Comparison of ENCODE assay signal across 8 cellular contexts in the genomic region with DNA sequence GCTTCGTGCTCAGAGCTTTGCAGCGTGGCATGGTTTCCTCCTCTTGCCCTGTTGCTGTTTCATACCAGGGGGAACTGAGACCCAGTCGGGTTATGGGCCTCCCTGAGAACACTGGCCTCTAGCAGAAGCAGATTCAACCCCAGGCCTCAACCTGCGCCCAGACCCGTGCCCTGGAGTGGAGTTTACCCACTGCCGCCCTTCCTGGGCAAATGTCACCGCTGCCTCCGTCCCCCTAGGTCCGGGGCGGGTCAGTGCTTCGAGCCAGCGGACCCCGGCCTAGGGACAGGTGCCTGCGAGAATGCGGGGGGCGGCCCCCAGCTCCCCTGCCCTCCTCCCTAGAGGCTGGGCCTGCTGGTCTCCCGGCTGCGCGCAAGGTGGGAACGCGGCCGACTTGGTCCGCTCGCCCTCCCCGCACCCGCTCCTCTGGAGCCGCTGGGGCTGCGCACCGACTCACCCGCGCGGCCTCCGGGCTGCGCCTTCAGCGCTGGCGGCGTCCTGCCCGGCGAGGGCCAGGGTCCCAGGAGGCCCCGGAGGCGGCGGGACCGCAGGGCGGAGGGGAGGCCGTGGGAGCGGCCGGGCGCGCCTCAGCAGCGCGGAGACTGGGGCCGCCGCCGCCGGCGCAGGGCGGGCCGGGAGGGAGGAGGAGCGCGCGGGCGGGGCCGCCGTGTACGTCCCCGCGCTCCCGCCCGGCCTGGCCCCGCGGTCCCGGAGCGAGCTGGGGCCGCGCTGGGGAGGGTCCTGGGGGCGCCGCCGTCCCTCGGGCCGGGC. TPM values are rescaled to one million over a fixed set of nuclear protein-coding genes. Genes with fewer than 3 reads are reported as not detected.
DNase-seq lines count a peak whose midpoint lies in the region; ATAC-seq, FAIRE-seq and TF ChIP-seq lines count a peak whose summit lies in the region.

A gene with protein sequence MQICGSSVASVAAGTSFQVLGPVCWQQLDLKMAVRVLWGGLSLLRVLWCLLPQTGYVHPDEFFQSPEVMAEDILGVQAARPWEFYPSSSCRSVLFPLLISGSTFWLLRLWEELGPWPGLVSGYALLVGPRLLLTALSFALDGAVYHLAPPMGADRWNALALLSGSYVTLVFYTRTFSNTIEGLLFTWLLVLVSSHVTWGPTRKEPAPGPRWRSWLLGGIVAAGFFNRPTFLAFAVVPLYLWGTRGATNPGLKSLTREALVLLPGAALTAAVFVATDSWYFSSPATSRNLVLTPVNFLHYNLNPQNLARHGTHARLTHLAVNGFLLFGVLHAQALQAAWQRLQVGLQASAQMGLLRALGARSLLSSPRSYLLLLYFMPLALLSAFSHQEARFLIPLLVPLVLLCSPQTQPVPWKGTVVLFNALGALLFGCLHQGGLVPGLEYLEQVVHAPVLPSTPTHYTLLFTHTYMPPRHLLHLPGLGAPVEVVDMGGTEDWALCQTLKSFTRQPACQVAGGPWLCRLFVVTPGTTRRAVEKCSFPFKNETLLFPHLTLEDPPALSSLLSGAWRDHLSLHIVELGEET (minus strand): TSS at position 601 of the 768 bp plus-strand sequence. CDS start 16,802 bp downstream, outside the sequence.

- peak within 1 kb of the TSS; percentile 4 for H3K27ac ChIP-seq in CD4-positive, alpha-beta memory T cell (ENCODE audit: low read depth, low read length)
- H3K27ac ChIP-seq in RWPE2 (ENCODE audit: poor library complexity, severe bottlenecking): peak within 1 kb of the TSS; percentile 38
- H3K27ac ChIP-seq in K562 (ENCODE audit: extremely low read depth, low read depth, low read length): peak within 1 kb of the TSS; percentile 94

- peaks cover 8% of the 10 kb centered on the region for H3K4me1 ChIP-seq in CD4-positive, alpha-beta memory T cell (ENCODE audit: insufficient read depth, low read length)
- H3K4me1 ChIP-seq in RWPE2 (ENCODE audit: insufficient read depth, poor library complexity, severe bottlenecking): no peaks in the 10 kb centered on the region
- peaks cover 15 to 28% of the 10 kb centered on the region in 2 experiments; a peak in 4 of 5 replicates for H3K4me1 ChIP-seq in K562 (replicated peaks in 1 of 2; ENCODE audit: control insufficient read depth in 2 of 2, insufficient read depth in 2 of 2, low read length in 2 of 2)

- TF ChIP-seq CTCF in RWPE2 (IDR thresholded peaks at IDR 0.05; ENCODE audit: poor library complexity, severe bottlenecking): no peak
- no peak for TF ChIP-seq CTCF in K562 (IDR thresholded peaks at IDR 0.05 in 2 of 3, conservative IDR thresholded peaks at IDR 0.05 in 1 of 3; ENCODE audit: insufficient read depth in 2 of 3, low read depth in 1 of 3, low read length in 3 of 3)

- TF ChIP-seq RAD21 in K562 (CRISPR knock-in tag; conservative IDR thresholded peaks at IDR 0.05 in 1 of 2, IDR thresholded peaks at IDR 0.05 in 1 of 2): no peak

- WGBS in K562 (ENCODE audit: insufficient coverage, low coverage, missing lambda C conversion rate): 28% methylated on average over 25 of the region's 80 CpGs

- TF ChIP-seq POLR2A in K562 (conservative IDR thresholded peaks at IDR 0.05): no peak

- H3K36me3 Mint-ChIP-seq in CD4-positive, alpha-beta memory T cell: no peaks in the 10 kb centered on the region

- in situ Hi-C loops in K562 (cut with MboI): no loop called here

- no peaks in the 10 kb centered on the region for H3K9me3 Mint-ChIP-seq in CD4-positive, alpha-beta memory T cell

- no peaks in the 10 kb centered on the region for H3K27me3 ChIP-seq in CD4-positive, alpha-beta memory T cell (ENCODE audit: insufficient read depth, low read length)
- H3K27me3 ChIP-seq in RWPE2 (ENCODE audit: insufficient read depth, poor library complexity, severe bottlenecking): no peaks in the 10 kb centered on the region
- H3K27me3 ChIP-seq in K562 (ENCODE audit: control insufficient read depth in 2 of 2, insufficient read depth in 2 of 2, low read length in 2 of 2): no peaks in the 10 kb centered on the region

- peak within 1 kb of the TSS; percentile 92 for H2AFZ ChIP-seq in K562 (ENCODE audit: low read depth, low read length)

- no peaks in the 10 kb centered on the region for H3K9me3 ChIP-seq in CD4-positive, alpha-beta memory T cell (ENCODE audit: control insufficient read depth in 1 of 2, low read length in 2 of 2)
- H3K9me3 ChIP-seq in RWPE2 (ENCODE audit: severe bottlenecking): no peaks in the 10 kb centered on the region
- peaks cover 3% of the 10 kb centered on the region; the same call in 1 of the 2 replicates for H3K9me3 ChIP-seq in K562 (replicated peaks; ENCODE audit: control insufficient read depth, insufficient read depth, low read depth, low read length)

- no peaks in the 10 kb centered on the region for H3K36me3 ChIP-seq in CD4-positive, alpha-beta memory T cell (ENCODE audit: insufficient read depth, low read length)
- H3K36me3 ChIP-seq in RWPE2 (ENCODE audit: low read depth) (no peaks in the 10 kb centered on the region; the same call in 1 of the 2 replicates), K562 (ENCODE audit: control insufficient read depth, insufficient read depth, low read length) (peaks cover 8% of the 10 kb centered on the region; the same call in 1 of the 3 replicates)

- peaks cover 12% of the 10 kb centered on the region; the same call in 2 of the 3 replicates for H3K79me2 ChIP-seq in K562 (ENCODE audit: control insufficient read depth, insufficient read depth, low read length)

- POLR2A ChIA-PET in CD4-positive, alpha-beta memory T cell (lab: Charles Lee; ENCODE audit: partially characterized antibody): interaction anchor here (2.9 kb wide), 1 partner anchor 26 kb away, joined by 12 read pairs; a partner anchor contains a TSS
- POLR2A ChIA-PET in K562 (lab: Yijun Ruan, JAX): interaction anchor here (0.6 to 1.0 kb wide), 3 partner anchors 10 to 20 kb away, joined by 3 to 5 read pairs (median 3); no protein-coding TSS in a partner anchor

- H3K9ac ChIP-seq in K562 (ENCODE audit: insufficient read depth in 1 of 2, low read depth in 2 of 2, low read length in 2 of 2): peak within 1 kb of the TSS; percentile 90 to 96

- BruUV-seq in K562 (replicated peaks; lab: Mats Ljungman, UMichigan): no TSS peak

- H3K4me1 Mint-ChIP-seq in CD4-positive, alpha-beta memory T cell: peaks cover 0 to 16% (median 4%) of the 10 kb centered on the region in 4 donors

- H3K27me3 Mint-ChIP-seq in CD4-positive, alpha-beta memory T cell: no peaks in the 10 kb centered on the region

- intact Hi-C loops in CD4-positive, alpha-beta memory T cell (cut with micrococcal nuclease): loop anchor here (2.0 kb wide), 1 partner anchor 432 kb away; no protein-coding TSS in a partner anchor
- intact Hi-C loops in K562 (cut with micrococcal nuclease): no loop called here

- no peak for FAIRE-seq in K562 (lab: Jason Lieb, UNC)

- peak in 4 of 5 donors; percentile 26 to 38 (median 34) for DNase-seq in CD4-positive, alpha-beta memory T cell
- DNase-seq in GM19238 (ENCODE audit: insufficient read length, low spot score) (peak; percentile 70), RWPE2 (ENCODE audit: low spot score) (no peak), K562 (ENCODE audit: extremely low read depth in 1 of 4, low spot score in 3 of 4) (peak; percentile 77 to 85 (median 82)), islet precursor cell (peak; percentile 63)
- DNase-seq in stimulated activated CD4-positive, alpha-beta T cell treated with anti-CD3 and anti-CD28 coated beads, Interleukin-2, amount 100 ng/mL, for 24 hours: peak; percentile 31 to 66

- H3K27ac Mint-ChIP-seq in CD4-positive, alpha-beta memory T cell: peak within 1 kb of the TSS in 2 of 7 donors; percentile 40 to 70

- H4K20me1 ChIP-seq in K562 (replicated peaks; ENCODE audit: control insufficient read depth, insufficient read depth, low read length): no peaks in the 10 kb centered on the region

- no peak for TF ChIP-seq EP300 in K562 (IDR thresholded peaks at IDR 0.05; ENCODE audit: low read length)

- no peaks in the 10 kb centered on the region for H3K9me1 ChIP-seq in K562 (ENCODE audit: control insufficient read depth, insufficient read depth, low read length)

- H3K4me3 Mint-ChIP-seq in CD4-positive, alpha-beta memory T cell: peak within 1 kb of the TSS; percentile 70 to 86 (median 82)

- ATAC-seq in HG03175 (IDR thresholded peaks at IDR 0.05; ENCODE audit: unreplicated experiment) (peak; percentile 69), RWPE2 (ENCODE audit: low read depth) (peak; percentile 73), K562 (peak; percentile 86), GM18873 (IDR thresholded peaks at IDR 0.05; ENCODE audit: low FRiP score, unreplicated experiment) (no peak)

- CTCF ChIA-PET in CD4-positive, alpha-beta memory T cell (lab: Charles Lee; ENCODE audit: partially characterized antibody): interaction anchor here (1.3 to 1.6 kb wide), 2 partner anchors 16 to 45 kb away, joined by 3 read pairs; no protein-coding TSS in a partner anchor
- CTCF ChIA-PET in K562 (lab: Yijun Ruan, JAX; ENCODE audit: low intra/inter-chr PET ratio): interaction anchor here (0.6 to 2.7 kb wide), 4 partner anchors 17 to 359 kb away, joined by 3 to 10 read pairs (median 8); no protein-coding TSS in a partner anchor

- H3K4me2 ChIP-seq in K562 (ENCODE audit: insufficient read depth, low read length): peak within 1 kb of the TSS; percentile 77

- H3K4me3 ChIP-seq in CD4-positive, alpha-beta memory T cell (ENCODE audit: low read length in 2 of 2): peak within 1 kb of the TSS in 1 of 2 donors; percentile 64
- H3K4me3 ChIP-seq in RWPE2 (ENCODE audit: severe bottlenecking) (peak within 1 kb of the TSS; percentile 92), K562 (peak within 1 kb of the TSS; percentile 71)

TF ChIP-seq in K562, 482 proteins besides CTCF, POLR2A, EP300 and RAD21 (continues in another document):
- 0 out of 2 replicates have a peak, but pooled peaks have one; percentile 7 for TF ChIP-seq POLR2AphosphoS5 (IDR thresholded peaks at IDR 0.05; ENCODE audit: control insufficient read depth, insufficient read depth, low read depth, low read length)

RNA-seq across cellular contexts. Expression of the gene that starts here (rescaled TPM):
- 1 to 10 TPM in 1 of 2 experiments, under 1 TPM in 1; 0.33 to 1.2 TPM for total RNA-seq in CD4-positive, alpha-beta memory T cell
- under 1 TPM; 0.42 to 0.70 TPM for polyA plus RNA-seq in CD4-positive, alpha-beta memory T cell
- 3.6 and 5.8 TPM in 2 replicates for total RNA-seq in K562 (2011; cell fraction: chromatin; rRNA removed; ENCODE audit: low replicate concordance)
- total RNA-seq in K562 (2011; cell fraction: nucleolus; rRNA removed): 2.3 and 3.3 TPM in 2 replicates
- 3.5 and 4.7 TPM in 2 replicates for total RNA-seq in K562 (2011; cell fraction: nucleoplasm; rRNA removed)
- total RNA-seq in K562 (2014; rRNA removed) (0.54 and 0.73 TPM in 2 replicates), K562 (2014; rRNA removed; fragmentation: Illumina TruSeq; extraction: Trizol) (0.48 and 0.76 TPM in 2 replicates), K562 (2015; rRNA removed; fragmentation: Illumina TruSeq; extraction: Trizol) (0.30 and 0.54 TPM in 2 replicates), K562 (2021) (0.87 and 1.0 TPM in 2 replicates)
- polyA plus RNA-seq in K562 (2011; rRNA removed) (1.8 and 2.8 TPM in 2 replicates), K562 (2014; fragmentation: Illumina TruSeq; extraction: Trizol) (0.79 and 0.91 TPM in 2 replicates), K562 (2014; fragmentation: Nextera tagmentation; extraction: Ambion mirVana) (under 1 TPM; 0.15 TPM), K562 (2014; rRNA removed) (1.2 and 2.0 TPM in 2 replicates)
- polyA plus RNA-seq in K562 (2011; cell fraction: cytosol; rRNA removed): 2.3 and 2.8 TPM in 2 replicates
- polyA plus RNA-seq in K562 (2011; cell fraction: nucleus; rRNA removed): 4.7 and 6.2 TPM in 2 replicates
- polyA plus RNA-seq in K562 (2012): 1.2 and 4.7 TPM in 2 replicates
- 1.0 and 1.1 TPM in 2 replicates for polyA minus RNA-seq in K562 (2011; rRNA and poly(A)+ RNA removed)
- polyA minus RNA-seq in K562 (2011; cell fraction: cytosol; rRNA and poly(A)+ RNA removed): 1.1 and 1.3 TPM in 2 replicates
- 1.00 and 1.2 TPM in 2 replicates for polyA minus RNA-seq in K562 (2011; cell fraction: nucleus; rRNA and poly(A)+ RNA removed)

Comparison
In these comparisons a context has a peak if more than half of its experiments do, and no peak if none do; other contexts are left out.
1. H3K27ac ChIP-seq: peak in every context shown above with its lines; median percentile 94 in K562; 38 in RWPE2; 4 in CD4-positive, alpha-beta memory T cell.